In the genomic region with DNA sequence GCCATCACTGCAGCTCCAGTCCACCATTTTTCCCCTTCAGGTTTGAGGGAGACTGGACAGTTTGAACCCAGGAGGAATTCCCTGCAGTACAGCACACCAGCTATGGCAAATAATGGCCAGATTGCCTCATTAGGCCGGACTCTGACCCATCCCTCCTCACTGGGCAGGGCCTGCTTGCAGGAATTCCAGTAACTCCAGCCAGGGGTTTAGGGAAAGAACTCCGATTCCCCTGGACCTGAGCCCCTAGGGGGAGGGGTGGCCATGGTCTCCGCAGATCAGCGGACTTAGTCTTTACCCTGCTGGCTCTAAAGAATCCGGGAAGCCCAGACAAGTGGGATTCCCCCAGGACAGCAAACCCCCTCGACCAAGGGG, we compare ENCODE assay signal across 33 cellular contexts.
"Had no signal": no experiment of that assay in that cellular context is flagged by ENCODE, and none has a peak within 500 bp of the region (broad histone marks: within the 10 kb centered on the region; RNA-seq: fewer than 3 reads in every experiment).

No MANE protein-coding gene starts in this region.

- H3K36me3 ChIP-seq: adrenal gland, MG63, Peyer's patch, SJSA1 had no signal

- H3K9me2 ChIP-seq: SK-N-SH had no signal

- H3K4me1 ChIP-seq: adrenal gland, Peyer's patch, SJSA1 had no signal

- H3K27ac ChIP-seq: adrenal gland, Peyer's patch, SJSA1 had no signal

- H3K4me3 ChIP-seq: adrenal gland, MG63, Peyer's patch, SJSA1 had no signal

- DNase-seq: activated CD4-positive, alpha-beta T cell treated with anti-CD3 and anti-CD28 coated beads, Interleukin-2, amount 10 ng/mL, durations not matched to agents 24 days and 14 days; activated CD4-positive, alpha-beta T cell treated with anti-CD3 and anti-CD28 coated beads, Interleukin-2, amount 50 U/mL, for 4 hours; activated CD8-positive, alpha-beta T cell treated with anti-CD3 and anti-CD28 coated beads for 36 hours; activated gamma-delta T cell; activated naive CD4-positive, alpha-beta T cell treated with Interleukin-2 at 50 U/mL for 16 hours; activated T-cell treated with anti-CD3 and anti-CD28 coated beads, Interleukin-2, amount 50 U/mL, for 24 hours; adrenal gland; caudate nucleus; Kasumi-1; KG1; MG63; NCI-H1048; NCI-H1417; NCI-H146; NCI-H187; NCI-H2081; NCI-H2171 treated with DMSO at 0.1 percent for 48 hours; NCI-H2227 treated with DMSO at 0.1 percent for 48 hours; NCI-H446 treated with DMSO at 0.1 percent for 48 hours; NCI-H524; NCI-H69; NK-92 treated with Interleukin-12 subunit alpha and Interleukin-12 subunit beta, amount 100 ng/mL, for 24 hours; PC-3; Peyer's patch; RPMI8226; SHP77 treated with DMSO at 0.1 percent for 48 hours; SK-N-SH had no signal

- ATAC-seq: activated CD8-positive, alpha-beta T cell treated with anti-CD3 and anti-CD28 coated beads for 36 hours; PC-3 had no signal

- H3K36me3 Mint-ChIP-seq: activated naive CD4-positive, alpha-beta T cell treated with anti-CD3 and anti-CD28 coated beads, Interleukin-2, amount 50 U/mL, for 24 hours; brain had no signal

- H3K9me3 ChIP-seq: adrenal gland, MG63, Peyer's patch, SJSA1, SK-N-SH had no signal

- H3K27me3 ChIP-seq: adrenal gland, MG63, Peyer's patch, SJSA1 had no signal

- H3K9me3 Mint-ChIP-seq: activated CD4-positive, alpha-beta T cell treated with anti-CD3 and anti-CD28 coated beads, Interleukin-2, amount 10 ng/mL, durations not matched to agents 24 days and 14 days; activated CD8-positive, alpha-beta T cell treated with anti-CD3 and anti-CD28 coated beads for 36 hours; activated naive CD4-positive, alpha-beta T cell treated with anti-CD3 and anti-CD28 coated beads, Interleukin-2, amount 50 U/mL, for 24 hours; activated T-cell treated with anti-CD3 and anti-CD28 coated beads, Interleukin-2, amount 50 U/mL, for 24 hours had no signal

- H3K4me2 ChIP-seq: SK-N-SH had no signal

- H3K27ac Mint-ChIP-seq: activated CD4-positive, alpha-beta T cell treated with anti-CD3 and anti-CD28 coated beads, Interleukin-2, amount 10 ng/mL, durations not matched to agents 24 days and 14 days; activated CD8-positive, alpha-beta T cell treated with anti-CD3 and anti-CD28 coated beads for 36 hours; activated naive CD4-positive, alpha-beta T cell treated with anti-CD3 and anti-CD28 coated beads, Interleukin-2, amount 50 U/mL, for 24 hours; activated T-cell treated with anti-CD3 and anti-CD28 coated beads, Interleukin-2, amount 50 U/mL, for 24 hours; activated T-helper 2 cell treated with anti-CD3 and anti-CD28 coated beads, Interferon-gamma antibody, Interleukin-2, Interleukin-4, amounts not matched to agents 10 μg/mL and 5 μg/mL and 100 μg/mL, durations not matched to agents 14 hours and 24 hours and 36 hours; brain; T-helper 1 cell treated with Interleukin-12 subunit alpha and Interleukin-12 subunit beta and Interleukin-4 antibody, amounts not matched to agents 30 μg/mL and 1 μg/mL, for 36 hours; T-helper 2 cell treated with Interferon-gamma antibody and Interleukin-4, amounts not matched to agents 5 μg/mL and 100 μg/mL, for 36 hours had no signal
